ENCODE assay signal across 8 cellular contexts in the genomic region with DNA sequence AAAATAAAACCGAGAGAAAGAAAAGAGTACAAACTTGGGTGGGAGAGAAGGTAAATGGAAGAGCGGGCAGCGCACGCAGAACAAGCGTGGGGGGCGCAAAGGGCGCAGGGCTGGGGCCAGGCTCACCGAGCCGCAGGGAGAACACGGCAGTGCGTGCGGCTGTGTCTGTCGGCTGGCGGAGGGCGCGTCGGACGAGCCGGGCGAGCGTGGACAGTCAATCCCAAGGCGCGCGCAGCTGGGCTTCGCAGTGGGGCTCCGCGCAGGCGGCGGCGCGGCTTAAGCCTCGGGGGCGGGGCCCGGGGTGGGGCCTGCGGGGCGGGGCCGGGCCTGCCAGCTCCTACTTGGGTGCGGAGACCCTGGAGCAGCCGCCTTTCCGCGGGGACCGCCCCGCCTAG. TPM values are rescaled to one million over a fixed set of nuclear protein-coding genes. Genes with fewer than 3 reads are reported as not detected.
DNase-seq lines count a peak whose midpoint lies in the region; ATAC-seq, FAIRE-seq and TF ChIP-seq lines count a peak whose summit lies in the region.

A gene with protein sequence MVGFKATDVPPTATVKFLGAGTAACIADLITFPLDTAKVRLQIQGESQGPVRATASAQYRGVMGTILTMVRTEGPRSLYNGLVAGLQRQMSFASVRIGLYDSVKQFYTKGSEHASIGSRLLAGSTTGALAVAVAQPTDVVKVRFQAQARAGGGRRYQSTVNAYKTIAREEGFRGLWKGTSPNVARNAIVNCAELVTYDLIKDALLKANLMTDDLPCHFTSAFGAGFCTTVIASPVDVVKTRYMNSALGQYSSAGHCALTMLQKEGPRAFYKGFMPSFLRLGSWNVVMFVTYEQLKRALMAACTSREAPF (minus strand): TSS at position 249 of the 395 bp plus-strand sequence. CDS start 4,465 bp downstream, outside the sequence.

- H3K9ac ChIP-seq in DND-41 (ENCODE audit: low read depth, low read length) (peak within 1 kb of the TSS; percentile 87), neuronal stem cell (ENCODE audit: low read depth, low read length, poor library complexity) (peak within 1 kb of the TSS; percentile 99)

- peak within 1 kb of the TSS; percentile 90 for H2AFZ ChIP-seq in DND-41 (ENCODE audit: low read depth, low read length)
- H2AFZ ChIP-seq in neuronal stem cell (ENCODE audit: low read length): peak within 1 kb of the TSS; percentile 97

- H2BK15ac ChIP-seq in neuronal stem cell (ENCODE audit: low read length): peak within 1 kb of the TSS; percentile 95

- peak within 1 kb of the TSS; percentile 93 for H4K91ac ChIP-seq in neuronal stem cell (ENCODE audit: low read depth, low read length, poor library complexity)

- peak within 1 kb of the TSS; percentile 76 for H2AK5ac ChIP-seq in neuronal stem cell (ENCODE audit: low read depth, low read length)

- H3K27me3 ChIP-seq in DND-41 (ENCODE audit: insufficient read depth, low read length, poor library complexity) (no peaks in the 10 kb centered on the region), neuronal stem cell (ENCODE audit: control insufficient read depth in 3 of 3, insufficient read depth in 3 of 3, low read depth in 1 of 3, low read length in 3 of 3) (no peaks in the 10 kb centered on the region)

- H3K36me3 ChIP-seq in DND-41 (ENCODE audit: insufficient read depth, low read length): peaks cover 43% of the 10 kb centered on the region
- peaks cover 27 to 39% of the 10 kb centered on the region in 2 donors for H3K36me3 ChIP-seq in neuronal stem cell (replicated peaks in 1 of 2; ENCODE audit: control insufficient read depth in 2 of 2, insufficient read depth in 2 of 2, low read length in 2 of 2)

- ATAC-seq in DND-41 (ENCODE audit: insufficient read depth, low read depth): peak; percentile 77
- peak; percentile 42 for ATAC-seq in GM21825 (IDR thresholded peaks at IDR 0.05; ENCODE audit: unreplicated experiment)

- peak within 1 kb of the TSS; percentile 91 for H3K4ac ChIP-seq in neuronal stem cell (ENCODE audit: low read length)

- H2BK5ac ChIP-seq in neuronal stem cell (ENCODE audit: low read length): peak within 1 kb of the TSS; percentile 97

- H3K4me2 ChIP-seq in DND-41 (ENCODE audit: insufficient read depth, low read length) (peak within 1 kb of the TSS; percentile 90), neuronal stem cell (ENCODE audit: insufficient read depth, low read length, poor library complexity, severe bottlenecking) (peak within 1 kb of the TSS; percentile 98)

- WGBS in neuronal stem cell (ENCODE audit: extremely low coverage in 2 of 2, insufficient read length in 2 of 2, insufficient replicate concordance in 1 of 2), 2 donors: no CpG with 5 or more reads among the region's 43 CpGs

- no peaks in the 10 kb centered on the region for H3K9me3 ChIP-seq in DND-41 (ENCODE audit: insufficient read depth, low read length, severe bottlenecking)
- no peaks in the 10 kb centered on the region for H3K9me3 ChIP-seq in neuronal stem cell (replicated peaks in 1 of 2; ENCODE audit: control insufficient read depth in 2 of 2, insufficient read depth in 1 of 2, low read depth in 1 of 2, low read length in 2 of 2)

- H3K23ac ChIP-seq in neuronal stem cell (ENCODE audit: low read depth, low read length, poor library complexity): peak within 1 kb of the TSS; percentile 100

- H3K79me1 ChIP-seq in neuronal stem cell (ENCODE audit: low read depth, low read length): peaks cover 8% of the 10 kb centered on the region

- H3K4me3 ChIP-seq in DND-41 (ENCODE audit: low read depth in 1 of 2, low read length in 2 of 2) (peak within 1 kb of the TSS; percentile 68 to 70), neuronal stem cell (ENCODE audit: low read length in 2 of 2) (peak within 1 kb of the TSS; percentile 74 to 95)

- peaks cover 59% of the 10 kb centered on the region for H3K4me1 ChIP-seq in DND-41 (ENCODE audit: insufficient read depth, low read length)
- peaks cover 3 to 24% of the 10 kb centered on the region in 2 donors for H3K4me1 ChIP-seq in neuronal stem cell (ENCODE audit: control insufficient read depth in 2 of 2, insufficient read depth in 1 of 2, low read depth in 1 of 2, low read length in 2 of 2)

- peak within 1 kb of the TSS; percentile 99 for H3K27ac ChIP-seq in DND-41 (ENCODE audit: low read length)
- H3K27ac ChIP-seq in neuronal stem cell (replicated peaks; ENCODE audit: low read length): peak within 1 kb of the TSS; percentile 100

- peaks cover 41% of the 10 kb centered on the region for H3K79me2 ChIP-seq in DND-41 (ENCODE audit: insufficient read depth, low read length)

- peak; percentile 92 for DNase-seq in DND-41
- peak; percentile 48 for DNase-seq in LoVo (ENCODE audit: low spot score)
- DNase-seq in SIG-M5 (lab: John Stamatoyannopoulos, UW): peak; percentile 72
- peak; percentile 74 for DNase-seq in activated gamma-delta T cell (lab: John Stamatoyannopoulos, UW)
- peak; percentile 78 to 82 for DNase-seq in frontal cortex (ENCODE audit: low spot score in 2 of 2)
- DNase-seq in neuronal stem cell (ENCODE audit: low spot score): no peak

- peaks cover 28% of the 10 kb centered on the region; the same call in 1 of the 2 replicates for H4K20me1 ChIP-seq in DND-41 (ENCODE audit: insufficient read depth, low read length)

- peak within 1 kb of the TSS; percentile 38 for H2BK120ac ChIP-seq in neuronal stem cell (ENCODE audit: low read depth, low read length)

- TF ChIP-seq CTCF in DND-41 (IDR thresholded peaks at IDR 0.05; ENCODE audit: borderline replicate concordance, extremely low read depth, low read length, poor library complexity, severe bottlenecking): no peak
- no peak for TF ChIP-seq CTCF in subcutaneous adipose tissue (IDR thresholded peaks at IDR 0.05; ENCODE audit: low read depth)

- FAIRE-seq in frontal cortex (lab: Jason Lieb, UNC): no peak

- peak within 1 kb of the TSS; percentile 89 for H2BK12ac ChIP-seq in neuronal stem cell (ENCODE audit: low read length)

- peak within 1 kb of the TSS; percentile 100 for H3K18ac ChIP-seq in neuronal stem cell (ENCODE audit: low read length)

- H3K14ac ChIP-seq in neuronal stem cell (ENCODE audit: low read length): peak within 1 kb of the TSS; percentile 57

- H4K8ac ChIP-seq in neuronal stem cell (ENCODE audit: low read depth, low read length): no peak within 1 kb of the TSS

RNA-seq across cellular contexts. Expression of the gene that starts here (rescaled TPM):
- total RNA-seq in frontal cortex (1.6 TPM), subcutaneous adipose tissue (100 to 1,000 TPM in 2 of 4 donors, 10 to 100 TPM in 2; 43.6 to 127 (median 110) TPM)
- polyA plus RNA-seq in neuronal stem cell (2013, experiment 1 of 2): 66.7 TPM
- 65.7 TPM for polyA plus RNA-seq in neuronal stem cell (2013, experiment 2 of 2)

Comparison
In these comparisons a context has a peak if more than half of its experiments do, and no peak if none do; other contexts are left out.
1. RNA of the gene that starts here (total RNA-seq): 43.6 to 127 TPM in subcutaneous adipose tissue; 1.6 TPM in frontal cortex (single experiment); every median in the first group is over 10 times any median in the second.